ENCODE assay signal across 1 cellular context in genomic region chr1:109099871-109100757, GRCh38.
TF ChIP-seq lines count a peak whose summit lies in the region.

No MANE protein-coding gene starts in this region.

TF ChIP-seq in HepG2, 621 proteins besides CTCF, POLR2A, EP300 and RAD21 (continued from another document and continues in another):
- TF ChIP-seq ZNF576 (CRISPR knock-in tag; IDR thresholded peaks at IDR 0.05) (peak; percentile 81; the same call in 1 of the 2 replicates), TARDBP (CRISPR knock-in tag; IDR thresholded peaks at IDR 0.05) (peak; percentile 96), ISX (CRISPR knock-in tag; conservative IDR thresholded peaks at IDR 0.05) (no peak), ZNF552 (CRISPR knock-in tag; IDR thresholded peaks at IDR 0.05; ENCODE audit: borderline replicate concordance) (peak; percentile 96), ZNF235 (CRISPR knock-in tag; IDR thresholded peaks at IDR 0.05; ENCODE audit: borderline replicate concordance) (peak; percentile 91; the same call in 1 of the 2 replicates), EEA1 (CRISPR knock-in tag; IDR thresholded peaks at IDR 0.05; ENCODE audit: borderline replicate concordance) (peak; percentile 89; the same call in 1 of the 2 replicates), ATF6 (CRISPR knock-in tag; conservative IDR thresholded peaks at IDR 0.05) (0 out of 2 replicates have a peak, but pooled peaks have one; percentile 63), TRIM24 (CRISPR knock-in tag; IDR thresholded peaks at IDR 0.05) (peak; percentile 76; the same call in 1 of the 2 replicates), ZNF362 (CRISPR knock-in tag; IDR thresholded peaks at IDR 0.05; ENCODE audit: borderline replicate concordance) (peak; percentile 98), NR2C2 (CRISPR knock-in tag; IDR thresholded peaks at IDR 0.05; ENCODE audit: borderline replicate concordance) (peak; percentile 74), ZNF614 (CRISPR knock-in tag; IDR thresholded peaks at IDR 0.05; ENCODE audit: borderline replicate concordance) (peak; percentile 75; the same call in 1 of the 2 replicates), PCBP2 (optimal IDR thresholded peaks at IDR 0.05; ENCODE audit: low read depth, low read length, poor library complexity, severe bottlenecking) (no peak), ZFP36L1 (CRISPR knock-in tag; IDR thresholded peaks at IDR 0.05) (peak; percentile 88), SNAPC2 (CRISPR knock-in tag; IDR thresholded peaks at IDR 0.05) (peak; percentile 44; the same call in 1 of the 2 replicates), ZBTB7A (CRISPR knock-in tag; IDR thresholded peaks at IDR 0.05) (peak; percentile 95), ZSCAN25 (CRISPR knock-in tag; IDR thresholded peaks at IDR 0.05) (peak; percentile 89), SCMH1 (CRISPR knock-in tag; IDR thresholded peaks at IDR 0.05; ENCODE audit: borderline replicate concordance) (no peak), XRCC5 (optimal IDR thresholded peaks at IDR 0.05; ENCODE audit: low read length) (peak; percentile 95), IKZF4 (CRISPR knock-in tag; IDR thresholded peaks at IDR 0.05; ENCODE audit: borderline replicate concordance, low read depth, not compliant biosample characterization) (peak; percentile 47), ATF1 (CRISPR knock-in tag; IDR thresholded peaks at IDR 0.05) (no peak), PAF1 (CRISPR knock-in tag; IDR thresholded peaks at IDR 0.05) (no peak), MAFG (CRISPR knock-in tag; IDR thresholded peaks at IDR 0.05) (no peak; the same call in 1 of the 2 replicates), PTBP1 (IDR thresholded peaks at IDR 0.05; ENCODE audit: low read depth, low read length, poor library complexity, severe bottlenecking) (no peak), HIC2 (CRISPR knock-in tag; IDR thresholded peaks at IDR 0.05; ENCODE audit: low read depth) (0 out of 2 replicates have a peak, but pooled peaks have one; percentile 33), NFATC3 (CRISPR knock-in tag; IDR thresholded peaks at IDR 0.05) (peak; percentile 64), ZNF143 (CRISPR knock-in tag; IDR thresholded peaks at IDR 0.05) (peak; percentile 93), DNMT3B (CRISPR knock-in tag; conservative IDR thresholded peaks at IDR 0.05) (no peak), ZBTB37 (CRISPR knock-in tag; IDR thresholded peaks at IDR 0.05) (peak; percentile 21; the same call in 1 of the 2 replicates), KDM3A (CRISPR knock-in tag; IDR thresholded peaks at IDR 0.05; ENCODE audit: low read depth) (peak; percentile 69; the same call in 1 of the 2 replicates), ZNF619 (CRISPR knock-in tag; IDR thresholded peaks at IDR 0.05) (no peak; the same call in 1 of the 2 replicates), ATM (IDR thresholded peaks at IDR 0.05; ENCODE audit: borderline replicate concordance) (no peak), KDM4B (CRISPR knock-in tag; IDR thresholded peaks at IDR 0.05) (peak; percentile 87), ARHGAP35 (CRISPR knock-in tag; IDR thresholded peaks at IDR 0.05; ENCODE audit: borderline replicate concordance) (peak; percentile 90), STAT5B (CRISPR knock-in tag; IDR thresholded peaks at IDR 0.05) (peak; percentile 63; the same call in 1 of the 2 replicates), NR3C1 (CRISPR knock-in tag; IDR thresholded peaks at IDR 0.05) (no peak), PLRG1 (conservative IDR thresholded peaks at IDR 0.05) (no peak), FUBP1 (CRISPR knock-in tag; IDR thresholded peaks at IDR 0.05; ENCODE audit: borderline replicate concordance) (no peak), ZNF639 (CRISPR knock-in tag; conservative IDR thresholded peaks at IDR 0.05) (peak; percentile 95), ZNF775 (CRISPR knock-in tag; IDR thresholded peaks at IDR 0.05; ENCODE audit: borderline replicate concordance) (no peak), GMEB2 (CRISPR knock-in tag; IDR thresholded peaks at IDR 0.05; ENCODE audit: low read depth) (peak; percentile 54; the same call in 1 of the 2 replicates), ZFP91 (CRISPR knock-in tag; IDR thresholded peaks at IDR 0.05; ENCODE audit: borderline replicate concordance) (peak; percentile 96), GPBP1L1 (CRISPR knock-in tag; IDR thresholded peaks at IDR 0.05) (no peak), NR1H2 (CRISPR knock-in tag; IDR thresholded peaks at IDR 0.05; ENCODE audit: borderline replicate concordance, low read depth) (peak; percentile 87; the same call in 1 of the 2 replicates), SRY (CRISPR knock-in tag; IDR thresholded peaks at IDR 0.05) (peak; percentile 98), CEBPB (IDR thresholded peaks at IDR 0.05; ENCODE audit: borderline replicate concordance, low read depth, low read length) (no peak), ZNF850 (CRISPR knock-in tag; conservative IDR thresholded peaks at IDR 0.05) (no peak), ZNF264 (CRISPR knock-in tag; IDR thresholded peaks at IDR 0.05) (0 out of 2 replicates have a peak, but pooled peaks have one; percentile 39), SMAD3 (CRISPR knock-in tag; IDR thresholded peaks at IDR 0.05) (peak; percentile 36; the same call in 1 of the 2 replicates), ZNF557 (CRISPR knock-in tag; IDR thresholded peaks at IDR 0.05) (no peak; the same call in 1 of the 2 replicates), NFKB2 (CRISPR knock-in tag; IDR thresholded peaks at IDR 0.05; ENCODE audit: borderline replicate concordance) (peak; percentile 88; the same call in 1 of the 2 replicates), RCOR2 (CRISPR knock-in tag; IDR thresholded peaks at IDR 0.05) (no peak), TP53 (CRISPR knock-in tag; conservative IDR thresholded peaks at IDR 0.05) (no peak), RFX3 (CRISPR knock-in tag; IDR thresholded peaks at IDR 0.05) (no peak; the same call in 1 of the 2 replicates)
